Comparison of ENCODE assay signal across 1 cellular context in genomic region chr7:73341877-73342276, GRCh38.
TF ChIP-seq lines count a peak whose summit lies in the region.

No MANE protein-coding gene starts in this region.

TF ChIP-seq in GM12891, 5 proteins besides CTCF, POLR2A, EP300 and RAD21 (continued from another document):
- TF ChIP-seq POU2F2 (IDR thresholded peaks at IDR 0.05; ENCODE audit: low read depth, low read length), result no peak
